Comparison of ENCODE assay signal across 2 cellular contexts in genomic region chr6:124753001-124753400, GRCh38.
TF ChIP-seq lines count a peak whose summit lies in the region.

No MANE protein-coding gene starts in this region.

TF ChIP-seq in HEK293, 187 proteins besides CTCF, POLR2A, EP300 and RAD21 (continued from another document):
- TF ChIP-seq, protein P1, sequence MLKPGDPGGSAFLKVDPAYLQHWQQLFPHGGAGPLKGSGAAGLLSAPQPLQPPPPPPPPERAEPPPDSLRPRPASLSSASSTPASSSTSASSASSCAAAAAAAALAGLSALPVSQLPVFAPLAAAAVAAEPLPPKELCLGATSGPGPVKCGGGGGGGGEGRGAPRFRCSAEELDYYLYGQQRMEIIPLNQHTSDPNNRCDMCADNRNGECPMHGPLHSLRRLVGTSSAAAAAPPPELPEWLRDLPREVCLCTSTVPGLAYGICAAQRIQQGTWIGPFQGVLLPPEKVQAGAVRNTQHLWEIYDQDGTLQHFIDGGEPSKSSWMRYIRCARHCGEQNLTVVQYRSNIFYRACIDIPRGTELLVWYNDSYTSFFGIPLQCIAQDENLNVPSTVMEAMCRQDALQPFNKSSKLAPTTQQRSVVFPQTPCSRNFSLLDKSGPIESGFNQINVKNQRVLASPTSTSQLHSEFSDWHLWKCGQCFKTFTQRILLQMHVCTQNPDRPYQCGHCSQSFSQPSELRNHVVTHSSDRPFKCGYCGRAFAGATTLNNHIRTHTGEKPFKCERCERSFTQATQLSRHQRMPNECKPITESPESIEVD (tag by site-specific recombination; IDR thresholded peaks at IDR 0.05) = 0 out of 2 replicates have a peak, but pooled peaks have one; percentile 21
- TF ChIP-seq ZNF677 (tag by site-specific recombination; IDR thresholded peaks at IDR 0.05) (no peak), ZFP69B (tag by site-specific recombination; IDR thresholded peaks at IDR 0.05) (no peak), HOXC10 (CRISPR knock-in tag; IDR thresholded peaks at IDR 0.05) (no peak)

TF ChIP-seq in neural cell, 6 proteins besides CTCF, POLR2A, EP300 and RAD21 (continued from another document):
- TF ChIP-seq SMC3 (conservative IDR thresholded peaks at IDR 0.05; ENCODE audit: poor library complexity) = no peak
